ENCODE assay signal across 9 cellular contexts in the genomic region with DNA sequence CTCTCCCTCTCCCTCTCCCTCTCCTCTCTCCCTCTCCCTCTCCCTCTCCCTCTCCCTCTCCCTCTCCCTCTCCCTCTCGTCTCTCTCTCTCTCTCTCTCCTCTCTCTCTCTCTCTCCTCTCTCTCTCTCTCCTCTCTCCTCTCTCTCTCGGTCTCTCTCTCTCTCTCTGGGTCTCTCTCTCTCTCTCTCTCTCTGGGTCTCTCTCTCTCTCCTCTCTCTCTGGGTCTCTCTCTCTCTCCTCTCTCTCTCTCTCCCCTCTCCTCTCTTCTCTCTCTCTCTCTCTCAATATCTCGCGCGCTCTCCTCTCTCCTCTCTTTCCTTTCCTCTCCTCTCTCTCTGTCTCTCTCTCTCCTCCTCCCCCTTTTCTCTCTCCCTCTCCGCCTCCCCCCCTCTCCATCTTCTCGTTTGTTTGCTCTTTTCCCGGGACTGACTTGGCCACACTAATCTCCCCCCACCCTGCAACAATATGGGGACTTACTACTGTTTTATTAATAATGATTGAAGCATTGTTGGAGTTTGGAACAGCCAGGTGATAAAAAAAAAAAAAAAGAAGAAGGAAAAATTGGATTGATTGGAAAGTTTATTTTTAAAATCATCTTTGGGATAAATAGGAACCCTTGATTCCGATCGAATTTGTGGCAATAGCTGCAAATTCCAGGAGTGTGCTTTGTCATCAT. TPM values are rescaled to one million over a fixed set of nuclear protein-coding genes. Genes with fewer than 3 reads are reported as not detected.
DNase-seq lines count a peak whose midpoint lies in the region; ATAC-seq and TF ChIP-seq lines count a peak whose summit lies in the region.
"Had no signal": no experiment of that assay in that cellular context is flagged by ENCODE, and none has a peak within 500 bp of the region (broad histone marks: within the 10 kb centered on the region; RNA-seq: fewer than 3 reads in every experiment).

No MANE protein-coding gene starts in this region.

- no peak for ATAC-seq in WTC11
- ATAC-seq in GM21529 (IDR thresholded peaks at IDR 0.05; ENCODE audit: unreplicated experiment) = no peak
- ATAC-seq in T-cell (replicated peaks in 1 of 4) = no peak

- H3K4me3 ChIP-seq in GM08714 (ENCODE audit: low read length) (peak overlapping the region; percentile 58), dorsolateral prefrontal cortex (peak overlapping the region; percentile 47 to 90 (median 74))

- H3K27me3 Mint-ChIP-seq in WTC11 (ENCODE audit: low read depth) (peaks cover 19% of the 10 kb centered on the region; the same call in 1 of the 2 replicates), T-cell (peaks cover 41 to 47% of the 10 kb centered on the region in 2 donors)

- H3K27ac ChIP-seq in dorsolateral prefrontal cortex = peak overlapping the region in 54 of 59 donors; percentile 32 to 95 (median 88)

- intact Hi-C loops in dorsolateral prefrontal cortex (cut with DNase I) = loop anchor here (5.0 to 10.0 kb wide), 5 partner anchors 40 to 897 kb away; no protein-coding TSS in a partner anchor

- H3K4me3 Mint-ChIP-seq in WTC11 (no peak overlapping the region), T-cell (no peak overlapping the region)

- H3K36me3 Mint-ChIP-seq in WTC11 (no peaks in the 10 kb centered on the region), T-cell (no peaks in the 10 kb centered on the region)
- H3K36me3 Mint-ChIP-seq: activated naive CD4-positive, alpha-beta T cell treated with anti-CD3 and anti-CD28 coated beads, Interleukin-2, amount 50 U/mL, for 24 hours had no signal

- H3K9me3 Mint-ChIP-seq in WTC11 = no peaks in the 10 kb centered on the region
- no peaks in the 10 kb centered on the region for H3K9me3 Mint-ChIP-seq in T-cell
- H3K9me3 Mint-ChIP-seq: activated naive CD4-positive, alpha-beta T cell treated with anti-CD3 and anti-CD28 coated beads, Interleukin-2, amount 50 U/mL, for 24 hours had no signal

- POLR2A ChIA-PET in WTC11 (lab: Charles Lee) (interaction anchor here (1.4 kb wide), 1 partner anchor 30 kb away, joined by 3 read pairs; no protein-coding TSS in a partner anchor), T-cell (lab: Charles Lee) (interaction anchor here in 1 of 2 donors (0.7 kb wide), 2 partner anchors 9 to 1059 kb away, joined by 4 to 5 read pairs; no protein-coding TSS in a partner anchor)

- H3K4me1 Mint-ChIP-seq in WTC11 = peaks cover 32% of the 10 kb centered on the region
- peaks cover 28 to 35% (median 34%) of the 10 kb centered on the region in 3 donors for H3K4me1 Mint-ChIP-seq in T-cell

- peak; percentile 44 to 65 for DNase-seq in NCI-H446 (lab: John Stamatoyannopoulos, UW)
- no peak for DNase-seq in dorsolateral prefrontal cortex
- DNase-seq in retina = peak; percentile 85
- no peak for DNase-seq in WTC11 (ENCODE audit: low spot score)
- DNase-seq in T-cell = no peak
- no peak for DNase-seq in GM20000 (ENCODE audit: low spot score)

- H3K27me3 ChIP-seq in dorsolateral prefrontal cortex = peaks cover 0 to 7% (median 0%) of the 10 kb centered on the region in 45 donors

- CTCF ChIA-PET in WTC11 (lab: Charles Lee) = no interaction called here
- CTCF ChIA-PET in T-cell (lab: Charles Lee) = interaction anchor here (0.6 to 1.7 kb wide), 9 partner anchors 17 to 1268 kb away, joined by 3 to 11 read pairs (median 5); no protein-coding TSS in a partner anchor

- no peak overlapping the region for H3K27ac Mint-ChIP-seq in WTC11
- no peak overlapping the region for H3K27ac Mint-ChIP-seq in T-cell
- H3K27ac Mint-ChIP-seq: activated naive CD4-positive, alpha-beta T cell treated with anti-CD3 and anti-CD28 coated beads, Interleukin-2, amount 50 U/mL, for 24 hours had no signal

- TF ChIP-seq CTCF in dorsolateral prefrontal cortex (IDR thresholded peaks at IDR 0.05 in 54 of 56, conservative IDR thresholded peaks at IDR 0.05 in 2 of 56; ENCODE audit: low read depth in 1 of 56, partially characterized antibody in 56 of 56) (no peak), WTC11 (IDR thresholded peaks at IDR 0.05) (no peak), GM20000 (IDR thresholded peaks at IDR 0.05; ENCODE audit: extremely low read depth, missing control alignments) (no peak)

TF ChIP-seq in WTC11, 78 proteins besides CTCF, POLR2A, EP300 and RAD21:
- TF ChIP-seq, protein P1, sequence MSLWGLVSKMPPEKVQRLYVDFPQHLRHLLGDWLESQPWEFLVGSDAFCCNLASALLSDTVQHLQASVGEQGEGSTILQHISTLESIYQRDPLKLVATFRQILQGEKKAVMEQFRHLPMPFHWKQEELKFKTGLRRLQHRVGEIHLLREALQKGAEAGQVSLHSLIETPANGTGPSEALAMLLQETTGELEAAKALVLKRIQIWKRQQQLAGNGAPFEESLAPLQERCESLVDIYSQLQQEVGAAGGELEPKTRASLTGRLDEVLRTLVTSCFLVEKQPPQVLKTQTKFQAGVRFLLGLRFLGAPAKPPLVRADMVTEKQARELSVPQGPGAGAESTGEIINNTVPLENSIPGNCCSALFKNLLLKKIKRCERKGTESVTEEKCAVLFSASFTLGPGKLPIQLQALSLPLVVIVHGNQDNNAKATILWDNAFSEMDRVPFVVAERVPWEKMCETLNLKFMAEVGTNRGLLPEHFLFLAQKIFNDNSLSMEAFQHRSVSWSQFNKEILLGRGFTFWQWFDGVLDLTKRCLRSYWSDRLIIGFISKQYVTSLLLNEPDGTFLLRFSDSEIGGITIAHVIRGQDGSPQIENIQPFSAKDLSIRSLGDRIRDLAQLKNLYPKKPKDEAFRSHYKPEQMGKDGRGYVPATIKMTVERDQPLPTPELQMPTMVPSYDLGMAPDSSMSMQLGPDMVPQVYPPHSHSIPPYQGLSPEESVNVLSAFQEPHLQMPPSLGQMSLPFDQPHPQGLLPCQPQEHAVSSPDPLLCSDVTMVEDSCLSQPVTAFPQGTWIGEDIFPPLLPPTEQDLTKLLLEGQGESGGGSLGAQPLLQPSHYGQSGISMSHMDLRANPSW (CRISPR knock-in tag; conservative IDR thresholded peaks at IDR 0.05; ENCODE audit: low read depth) = no peak
- TF ChIP-seq, protein P2, sequence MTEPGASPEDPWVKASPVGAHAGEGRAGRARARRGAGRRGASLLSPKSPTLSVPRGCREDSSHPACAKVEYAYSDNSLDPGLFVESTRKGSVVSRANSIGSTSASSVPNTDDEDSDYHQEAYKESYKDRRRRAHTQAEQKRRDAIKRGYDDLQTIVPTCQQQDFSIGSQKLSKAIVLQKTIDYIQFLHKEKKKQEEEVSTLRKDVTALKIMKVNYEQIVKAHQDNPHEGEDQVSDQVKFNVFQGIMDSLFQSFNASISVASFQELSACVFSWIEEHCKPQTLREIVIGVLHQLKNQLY (CRISPR knock-in tag; IDR thresholded peaks at IDR 0.05) = no peak
- TF ChIP-seq ZNF396 (CRISPR knock-in tag; IDR thresholded peaks at IDR 0.05; ENCODE audit: borderline replicate concordance) (no peak), ZNF232 (CRISPR knock-in tag; IDR thresholded peaks at IDR 0.05) (no peak)
- TF ChIP-seq, protein P3, sequence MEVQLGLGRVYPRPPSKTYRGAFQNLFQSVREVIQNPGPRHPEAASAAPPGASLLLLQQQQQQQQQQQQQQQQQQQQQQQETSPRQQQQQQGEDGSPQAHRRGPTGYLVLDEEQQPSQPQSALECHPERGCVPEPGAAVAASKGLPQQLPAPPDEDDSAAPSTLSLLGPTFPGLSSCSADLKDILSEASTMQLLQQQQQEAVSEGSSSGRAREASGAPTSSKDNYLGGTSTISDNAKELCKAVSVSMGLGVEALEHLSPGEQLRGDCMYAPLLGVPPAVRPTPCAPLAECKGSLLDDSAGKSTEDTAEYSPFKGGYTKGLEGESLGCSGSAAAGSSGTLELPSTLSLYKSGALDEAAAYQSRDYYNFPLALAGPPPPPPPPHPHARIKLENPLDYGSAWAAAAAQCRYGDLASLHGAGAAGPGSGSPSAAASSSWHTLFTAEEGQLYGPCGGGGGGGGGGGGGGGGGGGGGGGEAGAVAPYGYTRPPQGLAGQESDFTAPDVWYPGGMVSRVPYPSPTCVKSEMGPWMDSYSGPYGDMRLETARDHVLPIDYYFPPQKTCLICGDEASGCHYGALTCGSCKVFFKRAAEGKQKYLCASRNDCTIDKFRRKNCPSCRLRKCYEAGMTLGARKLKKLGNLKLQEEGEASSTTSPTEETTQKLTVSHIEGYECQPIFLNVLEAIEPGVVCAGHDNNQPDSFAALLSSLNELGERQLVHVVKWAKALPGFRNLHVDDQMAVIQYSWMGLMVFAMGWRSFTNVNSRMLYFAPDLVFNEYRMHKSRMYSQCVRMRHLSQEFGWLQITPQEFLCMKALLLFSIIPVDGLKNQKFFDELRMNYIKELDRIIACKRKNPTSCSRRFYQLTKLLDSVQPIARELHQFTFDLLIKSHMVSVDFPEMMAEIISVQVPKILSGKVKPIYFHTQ (CRISPR knock-in tag; IDR thresholded peaks at IDR 0.05) = no peak

RNA-seq across cellular contexts. Expression of a gene that starts 0.9 kb away (rescaled TPM):
- total RNA-seq in dorsolateral prefrontal cortex = 100 to 1,000 TPM in 43 of 120 experiments, 10 to 100 TPM in 77; 42.2 to 125 (median 96.4) TPM
- total RNA-seq in WTC11 (2021) = 0.76 to 1.7 TPM (median 1.5 TPM) in 3 replicates
- total RNA-seq in T-cell = not detected

RNA-seq across cellular contexts. Expression of a gene that starts 1.1 kb away (rescaled TPM):
- total RNA-seq in dorsolateral prefrontal cortex (100 to 1,000 TPM in 56 of 120 experiments, 10 to 100 TPM in 64; 46.1 to 145 (median 98.5) TPM), WTC11 (2021) (0.18 to 0.34 TPM (median 0.31 TPM) in 3 replicates), T-cell (under 1 TPM in 3 of 5 donors, not detected in 2; 0.25 to 0.67 (median 0.33) TPM)

Comparison
In these comparisons a context has a peak if more than half of its experiments do, and no peak if none do; other contexts are left out.
1. DNase-seq: peak in NCI-H446 (2 of 2) and retina (single experiment); none in dorsolateral prefrontal cortex (0 of 10), WTC11 (single experiment), T-cell (0 of 34) and GM20000 (single experiment).
2. RNA of a gene that starts 0.9 kb away (total RNA-seq): 42.2 to 125 TPM in dorsolateral prefrontal cortex; 0.76 to 1.7 TPM in WTC11 and not detected in T-cell; every median in the first group is over 10 times any median in the second.
3. RNA of a gene that starts 1.1 kb away (total RNA-seq): 46.1 to 145 TPM in dorsolateral prefrontal cortex; 0.18 to 0.34 TPM in WTC11 and 0.25 to 0.67 TPM in T-cell; every median in the first group is over 10 times any median in the second.